1 cellular context compared by ENCODE assay signal in the genomic region with DNA sequence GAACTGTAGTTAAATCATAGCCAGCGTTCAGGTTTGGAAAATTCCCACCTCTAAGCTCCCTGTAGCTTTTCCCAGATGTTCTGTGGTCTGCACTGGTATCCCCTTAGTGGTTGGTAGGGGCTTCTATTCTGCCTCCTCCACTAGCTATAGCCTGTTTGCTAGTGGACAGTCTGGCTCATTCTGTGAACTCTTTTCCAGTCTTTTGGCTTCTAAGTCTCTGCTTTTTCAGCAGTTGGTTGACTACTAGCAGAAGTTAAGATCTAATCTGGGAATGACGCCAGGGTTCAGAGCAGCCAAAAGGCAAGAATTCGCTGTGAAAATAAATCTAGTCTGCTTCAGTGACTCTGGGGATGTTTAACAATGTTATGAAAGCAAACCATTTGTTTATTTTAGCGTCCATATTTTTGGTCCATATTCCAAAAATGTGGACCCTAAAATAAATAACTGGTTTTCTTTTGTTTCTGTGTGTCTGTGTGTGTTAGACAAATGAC.
TF ChIP-seq lines count a peak whose summit lies in the region.

No MANE protein-coding gene starts in this region.

TF ChIP-seq in HepG2, 621 proteins besides CTCF, POLR2A, EP300 and RAD21 (continued from another document and continues in another):
- TF ChIP-seq, protein P1, sequence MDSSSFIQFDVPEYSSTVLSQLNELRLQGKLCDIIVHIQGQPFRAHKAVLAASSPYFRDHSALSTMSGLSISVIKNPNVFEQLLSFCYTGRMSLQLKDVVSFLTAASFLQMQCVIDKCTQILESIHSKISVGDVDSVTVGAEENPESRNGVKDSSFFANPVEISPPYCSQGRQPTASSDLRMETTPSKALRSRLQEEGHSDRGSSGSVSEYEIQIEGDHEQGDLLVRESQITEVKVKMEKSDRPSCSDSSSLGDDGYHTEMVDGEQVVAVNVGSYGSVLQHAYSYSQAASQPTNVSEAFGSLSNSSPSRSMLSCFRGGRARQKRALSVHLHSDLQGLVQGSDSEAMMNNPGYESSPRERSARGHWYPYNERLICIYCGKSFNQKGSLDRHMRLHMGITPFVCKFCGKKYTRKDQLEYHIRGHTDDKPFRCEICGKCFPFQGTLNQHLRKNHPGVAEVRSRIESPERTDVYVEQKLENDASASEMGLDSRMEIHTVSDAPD (CRISPR knock-in tag; IDR thresholded peaks at IDR 0.05), result 0 out of 2 replicates have a peak, but pooled peaks have one; percentile 27
- TF ChIP-seq, protein P2, sequence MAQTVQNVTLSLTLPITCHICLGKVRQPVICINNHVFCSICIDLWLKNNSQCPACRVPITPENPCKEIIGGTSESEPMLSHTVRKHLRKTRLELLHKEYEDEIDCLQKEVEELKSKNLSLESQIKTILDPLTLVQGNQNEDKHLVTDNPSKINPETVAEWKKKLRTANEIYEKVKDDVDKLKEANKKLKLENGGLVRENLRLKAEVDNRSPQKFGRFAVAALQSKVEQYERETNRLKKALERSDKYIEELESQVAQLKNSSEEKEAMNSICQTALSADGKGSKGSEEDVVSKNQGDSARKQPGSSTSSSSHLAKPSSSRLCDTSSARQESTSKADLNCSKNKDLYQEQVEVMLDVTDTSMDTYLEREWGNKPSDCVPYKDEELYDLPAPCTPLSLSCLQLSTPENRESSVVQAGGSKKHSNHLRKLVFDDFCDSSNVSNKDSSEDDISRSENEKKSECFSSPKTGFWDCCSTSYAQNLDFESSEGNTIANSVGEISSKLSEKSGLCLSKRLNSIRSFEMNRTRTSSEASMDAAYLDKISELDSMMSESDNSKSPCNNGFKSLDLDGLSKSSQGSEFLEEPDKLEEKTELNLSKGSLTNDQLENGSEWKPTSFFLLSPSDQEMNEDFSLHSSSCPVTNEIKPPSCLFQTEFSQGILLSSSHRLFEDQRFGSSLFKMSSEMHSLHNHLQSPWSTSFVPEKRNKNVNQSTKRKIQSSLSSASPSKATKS (CRISPR knock-in tag; IDR thresholded peaks at IDR 0.05), result no peak
- TF ChIP-seq, protein P3, sequence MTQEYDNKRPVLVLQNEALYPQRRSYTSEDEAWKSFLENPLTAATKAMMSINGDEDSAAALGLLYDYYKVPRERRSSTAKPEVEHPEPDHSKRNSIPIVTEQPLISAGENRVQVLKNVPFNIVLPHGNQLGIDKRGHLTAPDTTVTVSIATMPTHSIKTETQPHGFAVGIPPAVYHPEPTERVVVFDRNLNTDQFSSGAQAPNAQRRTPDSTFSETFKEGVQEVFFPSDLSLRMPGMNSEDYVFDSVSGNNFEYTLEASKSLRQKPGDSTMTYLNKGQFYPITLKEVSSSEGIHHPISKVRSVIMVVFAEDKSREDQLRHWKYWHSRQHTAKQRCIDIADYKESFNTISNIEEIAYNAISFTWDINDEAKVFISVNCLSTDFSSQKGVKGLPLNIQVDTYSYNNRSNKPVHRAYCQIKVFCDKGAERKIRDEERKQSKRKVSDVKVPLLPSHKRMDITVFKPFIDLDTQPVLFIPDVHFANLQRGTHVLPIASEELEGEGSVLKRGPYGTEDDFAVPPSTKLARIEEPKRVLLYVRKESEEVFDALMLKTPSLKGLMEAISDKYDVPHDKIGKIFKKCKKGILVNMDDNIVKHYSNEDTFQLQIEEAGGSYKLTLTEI (CRISPR knock-in tag; conservative IDR thresholded peaks at IDR 0.05), result no peak
- TF ChIP-seq, protein P4, sequence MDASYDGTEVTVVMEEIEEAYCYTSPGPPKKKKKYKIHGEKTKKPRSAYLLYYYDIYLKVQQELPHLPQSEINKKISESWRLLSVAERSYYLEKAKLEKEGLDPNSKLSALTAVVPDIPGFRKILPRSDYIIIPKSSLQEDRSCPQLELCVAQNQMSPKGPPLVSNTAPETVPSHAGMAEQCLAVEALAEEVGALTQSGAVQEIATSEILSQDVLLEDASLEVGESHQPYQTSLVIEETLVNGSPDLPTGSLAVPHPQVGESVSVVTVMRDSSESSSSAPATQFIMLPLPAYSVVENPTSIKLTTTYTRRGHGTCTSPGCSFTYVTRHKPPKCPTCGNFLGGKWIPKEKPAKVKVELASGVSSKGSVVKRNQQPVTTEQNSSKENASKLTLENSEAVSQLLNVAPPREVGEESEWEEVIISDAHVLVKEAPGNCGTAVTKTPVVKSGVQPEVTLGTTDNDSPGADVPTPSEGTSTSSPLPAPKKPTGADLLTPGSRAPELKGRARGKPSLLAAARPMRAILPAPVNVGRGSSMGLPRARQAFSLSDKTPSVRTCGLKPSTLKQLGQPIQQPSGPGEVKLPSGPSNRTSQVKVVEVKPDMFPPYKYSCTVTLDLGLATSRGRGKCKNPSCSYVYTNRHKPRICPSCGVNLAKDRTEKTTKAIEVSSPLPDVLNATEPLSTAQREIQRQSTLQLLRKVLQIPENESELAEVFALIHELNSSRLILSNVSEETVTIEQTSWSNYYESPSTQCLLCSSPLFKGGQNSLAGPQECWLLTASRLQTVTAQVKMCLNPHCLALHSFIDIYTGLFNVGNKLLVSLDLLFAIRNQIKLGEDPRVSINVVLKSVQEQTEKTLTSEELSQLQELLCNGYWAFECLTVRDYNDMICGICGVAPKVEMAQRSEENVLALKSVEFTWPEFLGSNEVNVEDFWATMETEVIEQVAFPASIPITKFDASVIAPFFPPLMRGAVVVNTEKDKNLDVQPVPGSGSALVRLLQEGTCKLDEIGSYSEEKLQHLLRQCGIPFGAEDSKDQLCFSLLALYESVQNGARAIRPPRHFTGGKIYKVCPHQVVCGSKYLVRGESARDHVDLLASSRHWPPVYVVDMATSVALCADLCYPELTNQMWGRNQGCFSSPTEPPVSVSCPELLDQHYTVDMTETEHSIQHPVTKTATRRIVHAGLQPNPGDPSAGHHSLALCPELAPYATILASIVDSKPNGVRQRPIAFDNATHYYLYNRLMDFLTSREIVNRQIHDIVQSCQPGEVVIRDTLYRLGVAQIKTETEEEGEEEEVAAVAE (CRISPR knock-in tag; IDR thresholded peaks at IDR 0.05; ENCODE audit: borderline replicate concordance), result peak; percentile 46; the same call in 1 of the 2 replicates
- TF ChIP-seq, protein P5, sequence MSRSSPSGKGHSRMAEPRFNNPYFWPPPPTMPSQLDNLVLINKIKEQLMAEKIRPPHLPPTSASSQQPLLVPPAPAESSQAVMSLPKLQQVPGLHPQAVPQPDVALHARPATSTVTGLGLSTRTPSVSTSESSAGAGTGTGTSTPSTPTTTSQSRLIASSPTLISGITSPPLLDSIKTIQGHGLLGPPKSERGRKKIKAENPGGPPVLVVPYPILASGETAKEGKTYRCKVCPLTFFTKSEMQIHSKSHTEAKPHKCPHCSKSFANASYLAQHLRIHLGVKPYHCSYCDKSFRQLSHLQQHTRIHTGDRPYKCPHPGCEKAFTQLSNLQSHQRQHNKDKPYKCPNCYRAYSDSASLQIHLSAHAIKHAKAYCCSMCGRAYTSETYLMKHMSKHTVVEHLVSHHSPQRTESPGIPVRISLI (CRISPR knock-in tag; IDR thresholded peaks at IDR 0.05; ENCODE audit: borderline replicate concordance), result peak; percentile 27; the same call in 1 of the 2 replicates
- no peak for TF ChIP-seq ZNF501 (CRISPR knock-in tag; IDR thresholded peaks at IDR 0.05)
- TF ChIP-seq, protein P6, sequence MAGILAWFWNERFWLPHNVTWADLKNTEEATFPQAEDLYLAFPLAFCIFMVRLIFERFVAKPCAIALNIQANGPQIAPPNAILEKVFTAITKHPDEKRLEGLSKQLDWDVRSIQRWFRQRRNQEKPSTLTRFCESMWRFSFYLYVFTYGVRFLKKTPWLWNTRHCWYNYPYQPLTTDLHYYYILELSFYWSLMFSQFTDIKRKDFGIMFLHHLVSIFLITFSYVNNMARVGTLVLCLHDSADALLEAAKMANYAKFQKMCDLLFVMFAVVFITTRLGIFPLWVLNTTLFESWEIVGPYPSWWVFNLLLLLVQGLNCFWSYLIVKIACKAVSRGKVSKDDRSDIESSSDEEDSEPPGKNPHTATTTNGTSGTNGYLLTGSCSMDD (CRISPR knock-in tag; IDR thresholded peaks at IDR 0.05), result no peak
- TF ChIP-seq ZNF766 (CRISPR knock-in tag; IDR thresholded peaks at IDR 0.05; ENCODE audit: borderline replicate concordance), result no peak
- TF ChIP-seq, protein P7, sequence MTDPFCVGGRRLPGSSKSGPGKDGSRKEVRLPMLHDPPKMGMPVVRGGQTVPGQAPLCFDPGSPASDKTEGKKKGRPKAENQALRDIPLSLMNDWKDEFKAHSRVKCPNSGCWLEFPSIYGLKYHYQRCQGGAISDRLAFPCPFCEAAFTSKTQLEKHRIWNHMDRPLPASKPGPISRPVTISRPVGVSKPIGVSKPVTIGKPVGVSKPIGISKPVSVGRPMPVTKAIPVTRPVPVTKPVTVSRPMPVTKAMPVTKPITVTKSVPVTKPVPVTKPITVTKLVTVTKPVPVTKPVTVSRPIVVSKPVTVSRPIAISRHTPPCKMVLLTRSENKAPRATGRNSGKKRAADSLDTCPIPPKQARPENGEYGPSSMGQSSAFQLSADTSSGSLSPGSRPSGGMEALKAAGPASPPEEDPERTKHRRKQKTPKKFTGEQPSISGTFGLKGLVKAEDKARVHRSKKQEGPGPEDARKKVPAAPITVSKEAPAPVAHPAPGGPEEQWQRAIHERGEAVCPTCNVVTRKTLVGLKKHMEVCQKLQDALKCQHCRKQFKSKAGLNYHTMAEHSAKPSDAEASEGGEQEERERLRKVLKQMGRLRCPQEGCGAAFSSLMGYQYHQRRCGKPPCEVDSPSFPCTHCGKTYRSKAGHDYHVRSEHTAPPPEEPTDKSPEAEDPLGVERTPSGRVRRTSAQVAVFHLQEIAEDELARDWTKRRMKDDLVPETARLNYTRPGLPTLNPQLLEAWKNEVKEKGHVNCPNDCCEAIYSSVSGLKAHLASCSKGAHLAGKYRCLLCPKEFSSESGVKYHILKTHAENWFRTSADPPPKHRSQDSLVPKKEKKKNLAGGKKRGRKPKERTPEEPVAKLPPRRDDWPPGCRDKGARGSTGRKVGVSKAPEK (CRISPR knock-in tag; IDR thresholded peaks at IDR 0.05; ENCODE audit: borderline replicate concordance), result 0 out of 2 replicates have a peak, but pooled peaks have one; percentile 46
- TF ChIP-seq TBX3 (IDR thresholded peaks at IDR 0.05; ENCODE audit: borderline replicate concordance), result no peak; the same call in 1 of the 2 replicates
- TF ChIP-seq NFKBIZ (CRISPR knock-in tag; IDR thresholded peaks at IDR 0.05), result no peak
- peak; percentile 48; the same call in 1 of the 2 replicates for TF ChIP-seq FOSL2 (CRISPR knock-in tag; IDR thresholded peaks at IDR 0.05)
- TF ChIP-seq ZFP37 (CRISPR knock-in tag; IDR thresholded peaks at IDR 0.05; ENCODE audit: borderline replicate concordance), result no peak
- no peak for TF ChIP-seq HNRNPH1 (optimal IDR thresholded peaks at IDR 0.05; ENCODE audit: low read depth, low read length)
- no peak for TF ChIP-seq CBX5 (CRISPR knock-in tag; IDR thresholded peaks at IDR 0.05; ENCODE audit: borderline replicate concordance)
- TF ChIP-seq ZNF7 (CRISPR knock-in tag; IDR thresholded peaks at IDR 0.05), result no peak
- no peak for TF ChIP-seq ZEB1 (IDR thresholded peaks at IDR 0.05; ENCODE audit: insufficient replicate concordance, low read depth)
- no peak for TF ChIP-seq ZNF17 (CRISPR knock-in tag; IDR thresholded peaks at IDR 0.05)
- no peak for TF ChIP-seq KDM4B (CRISPR knock-in tag; IDR thresholded peaks at IDR 0.05)
- TF ChIP-seq PCBP2 (optimal IDR thresholded peaks at IDR 0.05; ENCODE audit: low read depth, low read length, poor library complexity, severe bottlenecking), result no peak
- TF ChIP-seq RBFOX2 (IDR thresholded peaks at IDR 0.05; ENCODE audit: low read depth, low read length), result 0 out of 2 replicates have a peak, but pooled peaks have one; percentile 39
- peak; percentile 80; the same call in 1 of the 2 replicates for TF ChIP-seq ZNF264 (CRISPR knock-in tag; IDR thresholded peaks at IDR 0.05)
- TF ChIP-seq, protein P8, sequence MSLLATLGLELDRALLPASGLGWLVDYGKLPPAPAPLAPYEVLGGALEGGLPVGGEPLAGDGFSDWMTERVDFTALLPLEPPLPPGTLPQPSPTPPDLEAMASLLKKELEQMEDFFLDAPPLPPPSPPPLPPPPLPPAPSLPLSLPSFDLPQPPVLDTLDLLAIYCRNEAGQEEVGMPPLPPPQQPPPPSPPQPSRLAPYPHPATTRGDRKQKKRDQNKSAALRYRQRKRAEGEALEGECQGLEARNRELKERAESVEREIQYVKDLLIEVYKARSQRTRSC (CRISPR knock-in tag; IDR thresholded peaks at IDR 0.05; ENCODE audit: low read depth), result no peak
- no peak for TF ChIP-seq ETV6 (CRISPR knock-in tag; conservative IDR thresholded peaks at IDR 0.05)
- no peak for TF ChIP-seq ZNF44 (CRISPR knock-in tag; IDR thresholded peaks at IDR 0.05)
- TF ChIP-seq, protein P9, sequence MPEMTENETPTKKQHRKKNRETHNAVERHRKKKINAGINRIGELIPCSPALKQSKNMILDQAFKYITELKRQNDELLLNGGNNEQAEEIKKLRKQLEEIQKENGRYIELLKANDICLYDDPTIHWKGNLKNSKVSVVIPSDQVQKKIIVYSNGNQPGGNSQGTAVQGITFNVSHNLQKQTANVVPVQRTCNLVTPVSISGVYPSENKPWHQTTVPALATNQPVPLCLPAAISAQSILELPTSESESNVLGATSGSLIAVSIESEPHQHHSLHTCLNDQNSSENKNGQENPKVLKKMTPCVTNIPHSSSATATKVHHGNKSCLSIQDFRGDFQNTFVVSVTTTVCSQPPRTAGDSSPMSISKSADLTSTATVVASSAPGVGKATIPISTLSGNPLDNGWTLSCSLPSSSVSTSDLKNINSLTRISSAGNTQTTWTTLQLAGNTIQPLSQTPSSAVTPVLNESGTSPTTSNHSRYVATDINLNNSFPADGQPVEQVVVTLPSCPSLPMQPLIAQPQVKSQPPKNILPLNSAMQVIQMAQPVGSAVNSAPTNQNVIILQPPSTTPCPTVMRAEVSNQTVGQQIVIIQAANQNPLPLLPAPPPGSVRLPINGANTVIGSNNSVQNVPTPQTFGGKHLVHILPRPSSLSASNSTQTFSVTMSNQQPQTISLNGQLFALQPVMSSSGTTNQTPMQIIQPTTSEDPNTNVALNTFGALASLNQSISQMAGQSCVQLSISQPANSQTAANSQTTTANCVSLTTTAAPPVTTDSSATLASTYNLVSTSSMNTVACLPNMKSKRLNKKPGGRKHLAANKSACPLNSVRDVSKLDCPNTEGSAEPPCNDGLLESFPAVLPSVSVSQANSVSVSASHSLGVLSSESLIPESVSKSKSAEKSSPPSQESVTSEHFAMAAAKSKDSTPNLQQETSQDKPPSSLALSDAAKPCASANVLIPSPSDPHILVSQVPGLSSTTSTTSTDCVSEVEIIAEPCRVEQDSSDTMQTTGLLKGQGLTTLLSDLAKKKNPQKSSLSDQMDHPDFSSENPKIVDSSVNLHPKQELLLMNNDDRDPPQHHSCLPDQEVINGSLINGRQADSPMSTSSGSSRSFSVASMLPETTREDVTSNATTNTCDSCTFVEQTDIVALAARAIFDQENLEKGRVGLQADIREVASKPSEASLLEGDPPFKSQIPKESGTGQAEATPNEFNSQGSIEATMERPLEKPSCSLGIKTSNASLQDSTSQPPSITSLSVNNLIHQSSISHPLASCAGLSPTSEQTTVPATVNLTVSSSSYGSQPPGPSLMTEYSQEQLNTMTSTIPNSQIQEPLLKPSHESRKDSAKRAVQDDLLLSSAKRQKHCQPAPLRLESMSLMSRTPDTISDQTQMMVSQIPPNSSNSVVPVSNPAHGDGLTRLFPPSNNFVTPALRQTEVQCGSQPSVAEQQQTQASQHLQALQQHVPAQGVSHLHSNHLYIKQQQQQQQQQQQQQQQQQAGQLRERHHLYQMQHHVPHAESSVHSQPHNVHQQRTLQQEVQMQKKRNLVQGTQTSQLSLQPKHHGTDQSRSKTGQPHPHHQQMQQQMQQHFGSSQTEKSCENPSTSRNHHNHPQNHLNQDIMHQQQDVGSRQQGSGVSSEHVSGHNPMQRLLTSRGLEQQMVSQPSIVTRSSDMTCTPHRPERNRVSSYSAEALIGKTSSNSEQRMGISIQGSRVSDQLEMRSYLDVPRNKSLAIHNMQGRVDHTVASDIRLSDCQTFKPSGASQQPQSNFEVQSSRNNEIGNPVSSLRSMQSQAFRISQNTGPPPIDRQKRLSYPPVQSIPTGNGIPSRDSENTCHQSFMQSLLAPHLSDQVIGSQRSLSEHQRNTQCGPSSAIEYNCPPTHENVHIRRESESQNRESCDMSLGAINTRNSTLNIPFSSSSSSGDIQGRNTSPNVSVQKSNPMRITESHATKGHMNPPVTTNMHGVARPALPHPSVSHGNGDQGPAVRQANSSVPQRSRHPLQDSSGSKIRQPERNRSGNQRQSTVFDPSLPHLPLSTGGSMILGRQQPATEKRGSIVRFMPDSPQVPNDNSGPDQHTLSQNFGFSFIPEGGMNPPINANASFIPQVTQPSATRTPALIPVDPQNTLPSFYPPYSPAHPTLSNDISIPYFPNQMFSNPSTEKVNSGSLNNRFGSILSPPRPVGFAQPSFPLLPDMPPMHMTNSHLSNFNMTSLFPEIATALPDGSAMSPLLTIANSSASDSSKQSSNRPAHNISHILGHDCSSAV (CRISPR knock-in tag; IDR thresholded peaks at IDR 0.05; ENCODE audit: borderline replicate concordance), result no peak
